Comparison of ENCODE assay signal across 19 cellular contexts in the genomic region with DNA sequence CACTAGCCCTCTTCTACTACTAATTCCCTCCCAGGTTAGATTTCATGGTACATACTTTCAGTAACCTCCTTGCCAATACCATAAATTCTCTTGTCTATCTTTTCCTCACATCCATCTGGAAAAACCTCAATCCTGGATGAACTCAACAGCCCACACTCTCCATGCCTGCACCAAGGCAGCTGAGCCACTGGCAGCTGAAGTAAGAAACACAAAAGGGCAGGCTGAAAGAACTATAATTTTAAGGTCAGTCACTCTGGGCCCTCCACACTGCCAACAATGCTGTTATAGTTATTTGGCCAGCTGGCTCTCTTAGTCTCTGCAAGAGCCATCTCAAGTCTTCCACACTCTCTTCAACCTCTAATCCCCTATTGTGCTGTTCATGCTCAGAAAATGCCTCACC.
"Had no signal": no experiment of that assay in that cellular context is flagged by ENCODE, and none has a peak within 500 bp of the region (broad histone marks: within the 10 kb centered on the region; RNA-seq: fewer than 3 reads in every experiment).

No MANE protein-coding gene starts in this region.

- ATAC-seq: activated CD8-positive, alpha-beta memory T cell treated with anti-CD3 and anti-CD28 coated beads, Interleukin-2, amount 10 ng/mL, durations not matched to agents 7 days and 5 days; body of pancreas had no signal

- DNase-seq: activated B cell treated with CpG ODN at 0.5 μM for 24 hours; activated CD4-positive, alpha-beta memory T cell treated with anti-CD3 and anti-CD28 coated beads, Interleukin-2, amount 10 ng/mL, durations not matched to agents 7 days and 5 days; activated CD4-positive, alpha-beta T cell treated with anti-CD3 and anti-CD28 coated beads for 4 hours; activated CD8-positive, alpha-beta memory T cell treated with anti-CD3 and anti-CD28 coated beads, Interleukin-2, amount 10 ng/mL, durations not matched to agents 7 days and 5 days; activated naive CD4-positive, alpha-beta T cell treated with Interleukin-2 at 50 U/mL for 16 hours; activated naive CD8-positive, alpha-beta T cell treated with anti-CD3 and anti-CD28 coated beads, Interleukin-2, amount 10 ng/mL, durations not matched to agents 7 days and 5 days; activated T-cell treated with anti-CD3 and anti-CD28 coated beads, Interleukin-2, amount 50 U/mL, for 1 hour; body of pancreas; erythroblast; foreskin melanocyte; glutamatergic neuron; naive B cell; ovary; sigmoid colon; stimulated activated naive CD4-positive, alpha-beta T cell treated with Interleukin-2 at 50 U/mL for 16 hours; T-helper 1 cell; T-helper 9 cell; thyroid gland had no signal

- H3K4me3 ChIP-seq: body of pancreas, lung, ovary, sigmoid colon, thyroid gland had no signal
